ENCODE assay signal across 7 cellular contexts in genomic region chr19:16660763-16661479, GRCh38. TPM values are rescaled to one million over a fixed set of nuclear protein-coding genes. Genes with fewer than 3 reads are reported as not detected.
DNase-seq lines count a peak whose midpoint lies in the region; ATAC-seq and TF ChIP-seq lines count a peak whose summit lies in the region.

TMEM38A (plus strand) TSS chr19:16661139; CDS start chr19:16661218, 79 bp downstream.

- peak within 1 kb of the TSS; percentile 89 to 93 for H3K9ac ChIP-seq in colonic mucosa (ENCODE audit: low read depth in 2 of 2, low read length in 2 of 2)

- TF ChIP-seq CTCF in WTC11 (IDR thresholded peaks at IDR 0.05) (no peak), colonic mucosa (IDR thresholded peaks at IDR 0.05) (no peak), right lobe of liver (IDR thresholded peaks at IDR 0.05) (no peak)

- H3K9me3 Mint-ChIP-seq in WTC11, result no peaks in the 10 kb centered on the region

- H3K27ac Mint-ChIP-seq in WTC11, result peak within 1 kb of the TSS; percentile 100

- H3K27ac ChIP-seq in colonic mucosa (peak within 1 kb of the TSS; percentile 93), right lobe of liver (peak within 1 kb of the TSS; percentile 64 to 78 (median 75))

- no peaks in the 10 kb centered on the region for H3K27me3 ChIP-seq in colonic mucosa
- no peaks in the 10 kb centered on the region for H3K27me3 ChIP-seq in right lobe of liver

- intact Hi-C loops in colonic mucosa (cut with DNase I), result no loop called here
- intact Hi-C loops in right lobe of liver (cut with DNase I), result no loop called here

- H3K4me3 ChIP-seq in colonic mucosa, result peak within 1 kb of the TSS; percentile 67
- H3K4me3 ChIP-seq in right lobe of liver, result peak within 1 kb of the TSS; percentile 70 to 98 (median 88)

- peaks cover 10% of the 10 kb centered on the region for H3K4me1 ChIP-seq in colonic mucosa
- H3K4me1 ChIP-seq in right lobe of liver, result peaks cover 0 to 18% (median 3%) of the 10 kb centered on the region in 4 donors

- H3K36me3 ChIP-seq in colonic mucosa, result peaks cover 9% of the 10 kb centered on the region
- peaks cover 0 to 26% (median 6%) of the 10 kb centered on the region in 4 donors for H3K36me3 ChIP-seq in right lobe of liver

- H3K27me3 Mint-ChIP-seq in WTC11 (ENCODE audit: low read depth), result no peaks in the 10 kb centered on the region; the same call in 1 of the 2 replicates

- peak; percentile 16 for TF ChIP-seq POLR2A in right lobe of liver (IDR thresholded peaks at IDR 0.05)

- DNase-seq in HPDE6-E6E7 (ENCODE audit: extremely low spot score), result peak; percentile 39
- DNase-seq in WTC11 (ENCODE audit: low spot score), result peak; percentile 38
- peak; percentile 58 for DNase-seq in colonic mucosa
- peak; percentile 69 to 75 (median 75) for DNase-seq in right lobe of liver
- DNase-seq in stimulated activated CD8-positive, alpha-beta memory T cell treated with anti-CD3 and anti-CD28 coated beads, Interleukin-15, amount 100 ng/mL, for 48 hours (ENCODE audit: low read depth in 2 of 2), result peak; percentile 8 to 25

- CTCF ChIA-PET in WTC11 (lab: Charles Lee), result interaction anchor here (0.6 to 1.6 kb wide), 6 partner anchors 33 to 1242 kb away, joined by 3 to 7 read pairs (median 4); partner anchors contain the start of genes AKAP8L, HAUS8, MED26 and MYO9B

- peak within 1 kb of the TSS; percentile 98 for H3K4me3 Mint-ChIP-seq in WTC11

- H3K9me3 ChIP-seq in colonic mucosa, result no peaks in the 10 kb centered on the region
- no peaks in the 10 kb centered on the region for H3K9me3 ChIP-seq in right lobe of liver

- 0% methylated on average over 28 of the region's 76 CpGs for WGBS in right lobe of liver (ENCODE audit: insufficient coverage, low coverage, low lambda C conversion rate, missing lambda C conversion rate)

- ATAC-seq in GM18498 (IDR thresholded peaks at IDR 0.05; ENCODE audit: unreplicated experiment) (peak; percentile 29), WTC11 (peak; percentile 3; the same call in 1 of the 2 replicates), right lobe of liver (peak; percentile 31 to 57 (median 46)), GM21737 (IDR thresholded peaks at IDR 0.05; ENCODE audit: unreplicated experiment) (no peak)

- peaks cover 11% of the 10 kb centered on the region for H3K4me1 Mint-ChIP-seq in WTC11

- H3K36me3 Mint-ChIP-seq in WTC11, result peaks cover 27% of the 10 kb centered on the region

- POLR2A ChIA-PET in WTC11 (lab: Charles Lee), result interaction anchor here (0.6 to 1.2 kb wide), 3 partner anchors 13 to 550 kb away, joined by 3 to 8 read pairs (median 6); no protein-coding TSS in a partner anchor

TF ChIP-seq in WTC11, 78 proteins besides CTCF, POLR2A, EP300 and RAD21:
- TF ChIP-seq IRF1 (CRISPR knock-in tag; IDR thresholded peaks at IDR 0.05), result no peak
- peak; percentile 68; the same call in 1 of the 2 replicates for TF ChIP-seq RELA (CRISPR knock-in tag; IDR thresholded peaks at IDR 0.05; ENCODE audit: borderline replicate concordance)
- peak; percentile 44; the same call in 1 of the 2 replicates for TF ChIP-seq MAX (CRISPR knock-in tag; IDR thresholded peaks at IDR 0.05)
- TF ChIP-seq ZBTB43 (CRISPR knock-in tag; IDR thresholded peaks at IDR 0.05), result 0 out of 2 replicates have a peak, but pooled peaks have one; percentile 8
- TF ChIP-seq ELF4 (CRISPR knock-in tag; IDR thresholded peaks at IDR 0.05; ENCODE audit: low read depth), result no peak
- TF ChIP-seq E2F1 (CRISPR knock-in tag; IDR thresholded peaks at IDR 0.05), result peak; percentile 16; the same call in 1 of the 2 replicates
- no peak for TF ChIP-seq FOXP4 (CRISPR knock-in tag; IDR thresholded peaks at IDR 0.05)

RNA-seq across cellular contexts. Expression of gene TMEM38A, which starts in this region (rescaled TPM):
- total RNA-seq in WTC11 (2021), result 9.5 to 11.1 TPM (median 10.9 TPM) in 3 replicates
- 1 to 10 TPM; 4.2 to 4.4 TPM for total RNA-seq in colonic mucosa
- total RNA-seq in right lobe of liver, result 1 to 10 TPM; 2.7 to 8.3 (median 5.3) TPM

Comparison
In these comparisons a context has a peak if more than half of its experiments do, and no peak if none do; other contexts are left out.
1. DNase-seq: peak in every context shown above with its lines; median percentile 75 in right lobe of liver; 58 in colonic mucosa; 39 in HPDE6-E6E7; 38 in WTC11; 16 in stimulated activated CD8-positive, alpha-beta memory T cell treated with anti-CD3 and anti-CD28 coated beads, Interleukin-15, amount 100 ng/mL, for 48 hours.